ENCODE assay signal across 8 cellular contexts in genomic region chr19:15452111-15453047, GRCh38. TPM values are rescaled to one million over a fixed set of nuclear protein-coding genes. Genes with fewer than 3 reads are reported as not detected.
DNase-seq lines count a peak whose midpoint lies in the region; ATAC-seq, FAIRE-seq and TF ChIP-seq lines count a peak whose summit lies in the region.

No MANE protein-coding gene starts in this region.

- FAIRE-seq in HepG2 (lab: Jason Lieb, UNC) = no peak

- peak overlapping the region; percentile 69 for H3K4me2 ChIP-seq in HepG2 (ENCODE audit: low read depth, low read length)

- H3K9ac ChIP-seq in HepG2 (ENCODE audit: insufficient read depth, low read depth, low read length) = no peak overlapping the region

- H3K9me3 Mint-ChIP-seq in activated T-cell treated with anti-CD3 and anti-CD28 coated beads, Interleukin-2, amount 50 U/mL, for 24 hours = peaks cover 2% of the 10 kb centered on the region

- H3K4me3 ChIP-seq in dorsolateral prefrontal cortex (peak overlapping the region in 57 of 59 donors; percentile 18 to 66 (median 44)), HepG2 (replicated peaks in 1 of 3; ENCODE audit: insufficient read depth in 1 of 3, low read depth in 2 of 3, low read length in 3 of 3) (peak overlapping the region in 2 of 3 experiments; percentile 34 to 61; a peak in 2 of 6 replicates), thoracic aorta (peak overlapping the region; percentile 66)

- BruUV-seq in HepG2 (replicated peaks; lab: Mats Ljungman, UMichigan) = no TSS peak

- H3K9me3 ChIP-seq in HepG2 (ENCODE audit: low read length) (no peaks in the 10 kb centered on the region), thoracic aorta (no peaks in the 10 kb centered on the region)

- TF ChIP-seq CTCF in dorsolateral prefrontal cortex (IDR thresholded peaks at IDR 0.05 in 54 of 56, conservative IDR thresholded peaks at IDR 0.05 in 2 of 56; ENCODE audit: low read depth in 1 of 56, partially characterized antibody in 56 of 56) = no peak
- TF ChIP-seq CTCF in HepG2 (CRISPR knock-in tag; IDR thresholded peaks at IDR 0.05) = no peak
- no peak for TF ChIP-seq CTCF in thoracic aorta (IDR thresholded peaks at IDR 0.05)

- peak in 1 of 2 experiments; percentile 35; a peak in 1 of 4 replicates for TF ChIP-seq POLR2A in HepG2 (IDR thresholded peaks at IDR 0.05; ENCODE audit: insufficient read depth in 1 of 2, low read depth in 2 of 2, low read length in 2 of 2)

- H3K4me3 Mint-ChIP-seq in activated T-cell treated with anti-CD3 and anti-CD28 coated beads, Interleukin-2, amount 50 U/mL, for 24 hours = no peak overlapping the region

- in situ Hi-C loops in HepG2 (cut with HindIII; ENCODE audit: extremely low pct_ligation_motif_present, low pct_unique_long_range_greater_than_20kb) = no loop called here

- DNase-seq in activated T-cell treated with anti-CD3 and anti-CD28 coated beads, Interleukin-2, amount 50 U/mL, for 24 hours = peak; percentile 53
- DNase-seq in activated T-cell treated with anti-CD3 and anti-CD28 coated beads, Interleukin-2, amount 50 U/mL, for 1 hour = no peak
- DNase-seq in NCI-H526 treated with DMSO at 0.1 percent for 48 hours (lab: John Stamatoyannopoulos, UW) = peak; percentile 41
- DNase-seq in dorsolateral prefrontal cortex = peak in 6 of 10 donors; percentile 18 to 62 (median 48)
- DNase-seq in HepG2 (ENCODE audit: low spot score) = peak; percentile 69
- peak; percentile 49 for DNase-seq in thoracic aorta (ENCODE audit: low spot score)

- TF ChIP-seq EP300 in HepG2 (IDR thresholded peaks at IDR 0.05; ENCODE audit: low read depth in 2 of 2, low read length in 2 of 2) (no peak), HepG2 (CRISPR knock-in tag; IDR thresholded peaks at IDR 0.05; ENCODE audit: borderline replicate concordance) (no peak)

- H3K27me3 ChIP-seq in dorsolateral prefrontal cortex (peaks cover 0 to 52% (median 38%) of the 10 kb centered on the region in 45 donors), HepG2 (ENCODE audit: control insufficient read depth in 1 of 2, insufficient read depth in 2 of 2, low read length in 2 of 2) (no peaks in the 10 kb centered on the region), thoracic aorta (replicated peaks; ENCODE audit: insufficient read depth) (peaks cover 9% of the 10 kb centered on the region)

- 20% methylated on average over 21 of the region's 37 CpGs for WGBS in HepG2 (ENCODE audit: low lambda C conversion rate)

- H3K4me1 ChIP-seq in HepG2 (ENCODE audit: insufficient read depth, low read length) (peaks cover 37% of the 10 kb centered on the region), thoracic aorta (ENCODE audit: control insufficient read depth in 1 of 2, low read depth in 2 of 2) (peaks cover 7 to 35% of the 10 kb centered on the region in 2 donors)

- intact Hi-C loops in dorsolateral prefrontal cortex (cut with DNase I) (loop anchor here in 1 of 2 donors (10.0 kb wide), 1 partner anchor 102 kb away; no protein-coding TSS in a partner anchor), HepG2 (cut with micrococcal nuclease; ENCODE audit: unreplicated experiment) (no loop called here)

- TF ChIP-seq RAD21 in HepG2 (CRISPR knock-in tag; IDR thresholded peaks at IDR 0.05) = no peak

- ATAC-seq in HepG2 (peak; percentile 64), thoracic aorta (ENCODE audit: insufficient number of reproducible peaks, low FRiP score, low read depth) (peak; percentile 45), HG02571 (IDR thresholded peaks at IDR 0.05; ENCODE audit: unreplicated experiment) (no peak), HG03432 (IDR thresholded peaks at IDR 0.05; ENCODE audit: unreplicated experiment) (no peak)

- H3K27ac ChIP-seq in dorsolateral prefrontal cortex (peak overlapping the region in 2 of 59 donors; percentile 16 to 28), HepG2 (ENCODE audit: extremely low read length, insufficient read depth, low read length) (no peak overlapping the region), thoracic aorta (peak overlapping the region; percentile 49 to 64)

- H2AFZ ChIP-seq in HepG2 (ENCODE audit: low read length) = no peak overlapping the region

- H3K4me1 Mint-ChIP-seq in activated T-cell treated with anti-CD3 and anti-CD28 coated beads, Interleukin-2, amount 50 U/mL, for 24 hours (ENCODE audit: low read depth) = peaks cover 29% of the 10 kb centered on the region

- no peaks in the 10 kb centered on the region for H3K27me3 Mint-ChIP-seq in activated T-cell treated with anti-CD3 and anti-CD28 coated beads, Interleukin-2, amount 50 U/mL, for 24 hours

- POLR2A ChIA-PET in HepG2 (lab: Yijun Ruan, JAX) = interaction anchor here (1.4 to 2.2 kb wide), 3 partner anchors 19 to 73 kb away, joined by 7 to 18 read pairs (median 8); partner anchors contain the start of genes AKAP8 and AKAP8L

- peaks cover 63% of the 10 kb centered on the region for H3K36me3 Mint-ChIP-seq in activated T-cell treated with anti-CD3 and anti-CD28 coated beads, Interleukin-2, amount 50 U/mL, for 24 hours (ENCODE audit: low read depth)

- H3K36me3 ChIP-seq in HepG2 (replicated peaks in 1 of 2; ENCODE audit: control insufficient read depth in 1 of 2, insufficient read depth in 2 of 2, low read length in 2 of 2) (no peaks in the 10 kb centered on the region), thoracic aorta (no peaks in the 10 kb centered on the region)

- H4K20me1 ChIP-seq in HepG2 (ENCODE audit: insufficient read depth, low read length) = no peaks in the 10 kb centered on the region

- CTCF ChIA-PET in HepG2 (lab: Yijun Ruan, JAX; ENCODE audit: low intra/inter-chr PET ratio, low total read pairs) = no interaction called here

- H3K27ac Mint-ChIP-seq in activated T-cell treated with anti-CD3 and anti-CD28 coated beads, Interleukin-2, amount 50 U/mL, for 24 hours = peak overlapping the region; percentile 22

- no peaks in the 10 kb centered on the region for H3K79me2 ChIP-seq in HepG2 (ENCODE audit: insufficient read depth, low read length)

RNA-seq across cellular contexts. Expression of gene WIZ, which starts 2.6 kb away (rescaled TPM):
- total RNA-seq in dorsolateral prefrontal cortex (10 to 100 TPM; 26.2 to 74.6 (median 41.4) TPM), HepG2 (2016; rRNA removed; fragmentation: Illumina TruSeq; extraction: Trizol) (4.7 and 5.1 TPM in 2 replicates), thoracic aorta (10 to 100 TPM; 37.8 to 45.3 TPM)
- total RNA-seq in HepG2 (2016; cell fraction: cytosol; rRNA removed; fragmentation: Illumina TruSeq; extraction: Trizol; ENCODE audit: low read depth) = 1.7 TPM in 2 replicates
- 4.4 and 4.5 TPM in 2 replicates for total RNA-seq in HepG2 (2016; cell fraction: insoluble cytoplasmic fraction; rRNA removed; fragmentation: Illumina TruSeq; extraction: Trizol)
- 5.9 TPM in 2 replicates for total RNA-seq in HepG2 (2016; cell fraction: membrane; rRNA removed; fragmentation: Illumina TruSeq; extraction: Trizol)
- 4.9 and 5.5 TPM in 2 replicates for total RNA-seq in HepG2 (2016; cell fraction: nucleus; rRNA removed; fragmentation: Illumina TruSeq; extraction: Trizol)
- 4.8 and 6.3 TPM in 2 replicates for polyA plus RNA-seq in HepG2 (2011; rRNA removed)
- polyA plus RNA-seq in HepG2 (2011; cell fraction: cytosol; rRNA removed) = 3.3 and 4.8 TPM in 2 replicates
- polyA plus RNA-seq in HepG2 (2011; cell fraction: nucleus; rRNA removed) = 17.3 and 17.8 TPM in 2 replicates
- polyA plus RNA-seq in HepG2 (2012) = 7.0 and 7.1 TPM in 2 replicates
- 3.1 and 3.8 TPM in 2 replicates for polyA plus RNA-seq in HepG2 (2016; cell fraction: cytosol; fragmentation: Illumina TruSeq; extraction: Trizol; ENCODE audit: low read depth)
- polyA plus RNA-seq in HepG2 (2016; cell fraction: insoluble cytoplasmic fraction; fragmentation: Illumina TruSeq; extraction: Trizol; ENCODE audit: low read depth) = 11.7 and 16.9 TPM in 2 replicates
- 9.4 and 11.9 TPM in 2 replicates for polyA plus RNA-seq in HepG2 (2016; cell fraction: membrane; fragmentation: Illumina TruSeq; extraction: Trizol; ENCODE audit: low read depth)
- 23.3 and 23.4 TPM in 2 replicates for polyA plus RNA-seq in HepG2 (2016; cell fraction: nucleus; fragmentation: Illumina TruSeq; extraction: Trizol; ENCODE audit: insufficient read depth, low read depth)
- 5.2 and 6.7 TPM in 2 replicates for polyA minus RNA-seq in HepG2 (2011; rRNA and poly(A)+ RNA removed; ENCODE audit: low replicate concordance)
- 4.1 and 4.7 TPM in 2 replicates for polyA minus RNA-seq in HepG2 (2011; cell fraction: cytosol; rRNA and poly(A)+ RNA removed)
- 7.0 and 7.5 TPM in 2 replicates for polyA minus RNA-seq in HepG2 (2011; cell fraction: nucleus; rRNA and poly(A)+ RNA removed)

RNA-seq across cellular contexts. Expression of gene RASAL3, which starts 12.0 kb away (rescaled TPM):
- 10 to 100 TPM in 3 of 120 experiments, 1 to 10 TPM in 113, under 1 TPM in 4; 0.28 to 11.0 (median 3.1) TPM for total RNA-seq in dorsolateral prefrontal cortex
- not detected in 2 replicates for total RNA-seq in HepG2 (2016; rRNA removed; fragmentation: Illumina TruSeq; extraction: Trizol)
- not detected in 2 replicates for total RNA-seq in HepG2 (2016; cell fraction: cytosol; rRNA removed; fragmentation: Illumina TruSeq; extraction: Trizol; ENCODE audit: low read depth)
- total RNA-seq in HepG2 (2016; cell fraction: insoluble cytoplasmic fraction; rRNA removed; fragmentation: Illumina TruSeq; extraction: Trizol) = not detected in 2 replicates
- not detected in 2 replicates for total RNA-seq in HepG2 (2016; cell fraction: membrane; rRNA removed; fragmentation: Illumina TruSeq; extraction: Trizol)
- total RNA-seq in HepG2 (2016; cell fraction: nucleus; rRNA removed; fragmentation: Illumina TruSeq; extraction: Trizol) = not detected in 2 replicates
- polyA plus RNA-seq in HepG2 (2011; rRNA removed) = not detected in 2 replicates
- polyA plus RNA-seq in HepG2 (2011; cell fraction: cytosol; rRNA removed) = 0.01 TPM in 1 of 2 replicates, not detected in the other
- polyA plus RNA-seq in HepG2 (2011; cell fraction: nucleus; rRNA removed) = 0.09 TPM in 1 of 2 replicates, not detected in the other
- polyA plus RNA-seq in HepG2 (2012) = not detected in 2 replicates
- polyA plus RNA-seq in HepG2 (2016; cell fraction: cytosol; fragmentation: Illumina TruSeq; extraction: Trizol; ENCODE audit: low read depth) = not detected in 2 replicates
- not detected in 2 replicates for polyA plus RNA-seq in HepG2 (2016; cell fraction: insoluble cytoplasmic fraction; fragmentation: Illumina TruSeq; extraction: Trizol; ENCODE audit: low read depth)
- not detected in 2 replicates for polyA plus RNA-seq in HepG2 (2016; cell fraction: membrane; fragmentation: Illumina TruSeq; extraction: Trizol; ENCODE audit: low read depth)
- polyA plus RNA-seq in HepG2 (2016; cell fraction: nucleus; fragmentation: Illumina TruSeq; extraction: Trizol; ENCODE audit: insufficient read depth, low read depth) = not detected in 2 replicates
- not detected in 2 replicates for polyA minus RNA-seq in HepG2 (2011; rRNA and poly(A)+ RNA removed; ENCODE audit: low replicate concordance)
- not detected in 2 replicates for polyA minus RNA-seq in HepG2 (2011; cell fraction: cytosol; rRNA and poly(A)+ RNA removed)
- polyA minus RNA-seq in HepG2 (2011; cell fraction: nucleus; rRNA and poly(A)+ RNA removed) = not detected in 2 replicates
- 1 to 10 TPM; 4.1 to 5.1 TPM for total RNA-seq in thoracic aorta

RNA-seq across cellular contexts. Expression of gene PGLYRP2, which starts 26.9 kb away (rescaled TPM):
- total RNA-seq in dorsolateral prefrontal cortex (under 1 TPM in 1 of 120 experiments, not detected in 119; 0.18 TPM), HepG2 (2016; rRNA removed; fragmentation: Illumina TruSeq; extraction: Trizol) (0.49 and 1.0 TPM in 2 replicates), thoracic aorta (not detected)
- 0.10 and 0.53 TPM in 2 replicates for total RNA-seq in HepG2 (2016; cell fraction: cytosol; rRNA removed; fragmentation: Illumina TruSeq; extraction: Trizol; ENCODE audit: low read depth)
- total RNA-seq in HepG2 (2016; cell fraction: insoluble cytoplasmic fraction; rRNA removed; fragmentation: Illumina TruSeq; extraction: Trizol) = 0.46 and 1.3 TPM in 2 replicates
- total RNA-seq in HepG2 (2016; cell fraction: membrane; rRNA removed; fragmentation: Illumina TruSeq; extraction: Trizol) = 0.17 and 0.49 TPM in 2 replicates
- 0.94 and 1.4 TPM in 2 replicates for total RNA-seq in HepG2 (2016; cell fraction: nucleus; rRNA removed; fragmentation: Illumina TruSeq; extraction: Trizol)
- polyA plus RNA-seq in HepG2 (2011; rRNA removed) = 0.04 and 0.35 TPM in 2 replicates
- polyA plus RNA-seq in HepG2 (2011; cell fraction: cytosol; rRNA removed) = 0.08 and 0.22 TPM in 2 replicates
- polyA plus RNA-seq in HepG2 (2011; cell fraction: nucleus; rRNA removed) = 0.27 and 0.69 TPM in 2 replicates
- 0.11 and 1.1 TPM in 2 replicates for polyA plus RNA-seq in HepG2 (2012)
- polyA plus RNA-seq in HepG2 (2016; cell fraction: cytosol; fragmentation: Illumina TruSeq; extraction: Trizol; ENCODE audit: low read depth) = 0.11 and 0.19 TPM in 2 replicates
- polyA plus RNA-seq in HepG2 (2016; cell fraction: insoluble cytoplasmic fraction; fragmentation: Illumina TruSeq; extraction: Trizol; ENCODE audit: low read depth) = 0.35 and 0.38 TPM in 2 replicates
- 0.22 and 0.28 TPM in 2 replicates for polyA plus RNA-seq in HepG2 (2016; cell fraction: membrane; fragmentation: Illumina TruSeq; extraction: Trizol; ENCODE audit: low read depth)
- polyA plus RNA-seq in HepG2 (2016; cell fraction: nucleus; fragmentation: Illumina TruSeq; extraction: Trizol; ENCODE audit: insufficient read depth, low read depth) = 0.79 and 2.3 TPM in 2 replicates
- 0.07 and 0.34 TPM in 2 replicates for polyA minus RNA-seq in HepG2 (2011; rRNA and poly(A)+ RNA removed; ENCODE audit: low replicate concordance)
- polyA minus RNA-seq in HepG2 (2011; cell fraction: cytosol; rRNA and poly(A)+ RNA removed) = 0.20 TPM in 1 of 2 replicates, not detected in the other
- 1.0 TPM in 1 of 2 replicates, not detected in the other for polyA minus RNA-seq in HepG2 (2011; cell fraction: nucleus; rRNA and poly(A)+ RNA removed)

RNA-seq across cellular contexts. Expression of gene AKAP8L, which starts 33.6 kb away (rescaled TPM):
- total RNA-seq in dorsolateral prefrontal cortex (100 to 1,000 TPM; 104 to 260 (median 142) TPM), HepG2 (2016; rRNA removed; fragmentation: Illumina TruSeq; extraction: Trizol) (27.3 and 48.2 TPM in 2 replicates), thoracic aorta (100 to 1,000 TPM; 163 to 247 TPM)
- 42.8 and 43.6 TPM in 2 replicates for total RNA-seq in HepG2 (2016; cell fraction: cytosol; rRNA removed; fragmentation: Illumina TruSeq; extraction: Trizol; ENCODE audit: low read depth)
- 28.1 and 49.6 TPM in 2 replicates for total RNA-seq in HepG2 (2016; cell fraction: insoluble cytoplasmic fraction; rRNA removed; fragmentation: Illumina TruSeq; extraction: Trizol)
- 19.3 and 21.1 TPM in 2 replicates for total RNA-seq in HepG2 (2016; cell fraction: membrane; rRNA removed; fragmentation: Illumina TruSeq; extraction: Trizol)
- 58.1 and 60.2 TPM in 2 replicates for total RNA-seq in HepG2 (2016; cell fraction: nucleus; rRNA removed; fragmentation: Illumina TruSeq; extraction: Trizol)
- 49.6 and 63.4 TPM in 2 replicates for polyA plus RNA-seq in HepG2 (2011; rRNA removed)
- 25.4 and 26.0 TPM in 2 replicates for polyA plus RNA-seq in HepG2 (2011; cell fraction: cytosol; rRNA removed)
- 267 and 311 TPM in 2 replicates for polyA plus RNA-seq in HepG2 (2011; cell fraction: nucleus; rRNA removed)
- polyA plus RNA-seq in HepG2 (2012) = 54.1 and 55.4 TPM in 2 replicates
- 3.5 and 4.1 TPM in 2 replicates for polyA plus RNA-seq in HepG2 (2016; cell fraction: cytosol; fragmentation: Illumina TruSeq; extraction: Trizol; ENCODE audit: low read depth)
- polyA plus RNA-seq in HepG2 (2016; cell fraction: insoluble cytoplasmic fraction; fragmentation: Illumina TruSeq; extraction: Trizol; ENCODE audit: low read depth) = 25.4 and 30.1 TPM in 2 replicates
- 5.6 and 6.0 TPM in 2 replicates for polyA plus RNA-seq in HepG2 (2016; cell fraction: membrane; fragmentation: Illumina TruSeq; extraction: Trizol; ENCODE audit: low read depth)
- 142 and 146 TPM in 2 replicates for polyA plus RNA-seq in HepG2 (2016; cell fraction: nucleus; fragmentation: Illumina TruSeq; extraction: Trizol; ENCODE audit: insufficient read depth, low read depth)
- polyA minus RNA-seq in HepG2 (2011; rRNA and poly(A)+ RNA removed; ENCODE audit: low replicate concordance) = 57.8 and 104 TPM in 2 replicates
- polyA minus RNA-seq in HepG2 (2011; cell fraction: cytosol; rRNA and poly(A)+ RNA removed) = 22.7 and 31.4 TPM in 2 replicates
- polyA minus RNA-seq in HepG2 (2011; cell fraction: nucleus; rRNA and poly(A)+ RNA removed) = 67.1 and 87.6 TPM in 2 replicates

RNA-seq across cellular contexts. Expression of gene CYP4F22, which starts 55.9 kb away (rescaled TPM):
- total RNA-seq in dorsolateral prefrontal cortex (under 1 TPM in 1 of 120 experiments, not detected in 119; 0.29 TPM), HepG2 (2016; rRNA removed; fragmentation: Illumina TruSeq; extraction: Trizol) (not detected in 2 replicates), thoracic aorta (not detected)
- not detected in 2 replicates for total RNA-seq in HepG2 (2016; cell fraction: cytosol; rRNA removed; fragmentation: Illumina TruSeq; extraction: Trizol; ENCODE audit: low read depth)
- total RNA-seq in HepG2 (2016; cell fraction: insoluble cytoplasmic fraction; rRNA removed; fragmentation: Illumina TruSeq; extraction: Trizol) = not detected in 2 replicates
- not detected in 2 replicates for total RNA-seq in HepG2 (2016; cell fraction: membrane; rRNA removed; fragmentation: Illumina TruSeq; extraction: Trizol)
- not detected in 2 replicates for total RNA-seq in HepG2 (2016; cell fraction: nucleus; rRNA removed; fragmentation: Illumina TruSeq; extraction: Trizol)
- polyA plus RNA-seq in HepG2 (2011; rRNA removed) = 0.05 and 0.09 TPM in 2 replicates
- polyA plus RNA-seq in HepG2 (2011; cell fraction: cytosol; rRNA removed) = 0.04 TPM in 1 of 2 replicates, not detected in the other
- polyA plus RNA-seq in HepG2 (2011; cell fraction: nucleus; rRNA removed) = 0.06 and 0.07 TPM in 2 replicates
- 0.08 and 0.13 TPM in 2 replicates for polyA plus RNA-seq in HepG2 (2012)
- polyA plus RNA-seq in HepG2 (2016; cell fraction: cytosol; fragmentation: Illumina TruSeq; extraction: Trizol; ENCODE audit: low read depth) = not detected in 2 replicates
- not detected in 2 replicates for polyA plus RNA-seq in HepG2 (2016; cell fraction: insoluble cytoplasmic fraction; fragmentation: Illumina TruSeq; extraction: Trizol; ENCODE audit: low read depth)
- polyA plus RNA-seq in HepG2 (2016; cell fraction: membrane; fragmentation: Illumina TruSeq; extraction: Trizol; ENCODE audit: low read depth) = not detected in 2 replicates
- not detected in 2 replicates for polyA plus RNA-seq in HepG2 (2016; cell fraction: nucleus; fragmentation: Illumina TruSeq; extraction: Trizol; ENCODE audit: insufficient read depth, low read depth)
- not detected in 2 replicates for polyA minus RNA-seq in HepG2 (2011; rRNA and poly(A)+ RNA removed; ENCODE audit: low replicate concordance)
- polyA minus RNA-seq in HepG2 (2011; cell fraction: cytosol; rRNA and poly(A)+ RNA removed) = not detected in 2 replicates
- polyA minus RNA-seq in HepG2 (2011; cell fraction: nucleus; rRNA and poly(A)+ RNA removed) = not detected in 2 replicates

Comparison
In these comparisons a context has a peak if more than half of its experiments do, and no peak if none do; other contexts are left out.
1. ATAC-seq: peak in HepG2 (single experiment) and thoracic aorta (single experiment); none in HG02571 (single experiment) and HG03432 (single experiment).
2. Peak in every context shown above with its lines, with median percentiles within 50 percentile points of each other: H3K4me3 ChIP-seq.